Comparison of ENCODE assay signal across 1 cellular context in genomic region chrX:20171887-20172286, GRCh38.
TF ChIP-seq lines count a peak whose summit lies in the region.

No MANE protein-coding gene starts in this region.

TF ChIP-seq in A549, 52 proteins besides CTCF, POLR2A, EP300 and RAD21 (continued from another document):
- no peak for TF ChIP-seq MYC (IDR thresholded peaks at IDR 0.05; ENCODE audit: borderline replicate concordance, low read length)
- no peak for TF ChIP-seq USF2 (IDR thresholded peaks at IDR 0.05)
- no peak for TF ChIP-seq TFCP2L1 (CRISPR knock-in tag; IDR thresholded peaks at IDR 0.05)
- no peak for TF ChIP-seq EHF (CRISPR knock-in tag; IDR thresholded peaks at IDR 0.05)
- no peak for TF ChIP-seq ZFP36 (IDR thresholded peaks at IDR 0.05; ENCODE audit: borderline replicate concordance, partially characterized antibody)
- TF ChIP-seq CBX8 (IDR thresholded peaks at IDR 0.05), result no peak
- TF ChIP-seq BHLHE40 (IDR thresholded peaks at IDR 0.05; ENCODE audit: low read depth, low read length), result no peak
- no peak for TF ChIP-seq ATOH8 (CRISPR knock-in tag; IDR thresholded peaks at IDR 0.05; ENCODE audit: low read depth)
